In genomic region chr2:213152065-213152794, GRCh38 we compare ENCODE assay signal across 8 cellular contexts. TPM values are rescaled to one million over a fixed set of nuclear protein-coding genes. Genes with fewer than 3 reads are reported as not detected.
A peak's percentile ranks its signal among the peaks of the same experiment; 100 is the strongest.
DNase-seq lines count a peak whose midpoint lies in the region; ATAC-seq, FAIRE-seq and TF ChIP-seq lines count a peak whose summit lies in the region.

No MANE protein-coding gene starts in this region.

- no peaks in the 10 kb centered on the region for H3K36me3 Mint-ChIP-seq in activated naive CD4-positive, alpha-beta T cell treated with anti-CD3 and anti-CD28 coated beads for 36 hours (ENCODE audit: low read depth)
- H3K36me3 Mint-ChIP-seq in neural progenitor cell: no peaks in the 10 kb centered on the region

- no peak for TF ChIP-seq EP300 in gastroesophageal sphincter (IDR thresholded peaks at IDR 0.05)

- peak; percentile 28 for ATAC-seq in HG02840 (IDR thresholded peaks at IDR 0.05; ENCODE audit: low FRiP score, unreplicated experiment)
- ATAC-seq in gastroesophageal sphincter: peak; percentile 78

- H3K36me3 ChIP-seq in gastroesophageal sphincter (no peaks in the 10 kb centered on the region), neural progenitor cell (no peaks in the 10 kb centered on the region), uterus (no peaks in the 10 kb centered on the region)

- no peaks in the 10 kb centered on the region for H4K20me1 ChIP-seq in neural progenitor cell (ENCODE audit: low read depth)

- no peaks in the 10 kb centered on the region for H3K9me3 Mint-ChIP-seq in activated naive CD4-positive, alpha-beta T cell treated with anti-CD3 and anti-CD28 coated beads for 36 hours
- peaks cover 4% of the 10 kb centered on the region for H3K9me3 Mint-ChIP-seq in neural progenitor cell

- FAIRE-seq in GM12892 (lab: Jason Lieb, UNC): no peak

- H3K4me3 Mint-ChIP-seq in activated naive CD4-positive, alpha-beta T cell treated with anti-CD3 and anti-CD28 coated beads for 36 hours: peak overlapping the region; percentile 72
- H3K4me3 Mint-ChIP-seq in neural progenitor cell: peak overlapping the region; percentile 89

- peaks cover 17% of the 10 kb centered on the region for H3K4me1 Mint-ChIP-seq in activated naive CD4-positive, alpha-beta T cell treated with anti-CD3 and anti-CD28 coated beads for 36 hours (ENCODE audit: low read depth)
- peaks cover 45% of the 10 kb centered on the region for H3K4me1 Mint-ChIP-seq in neural progenitor cell

- 0 to 2% methylated on average over 5 to 12 of the region's 39 CpGs for WGBS in gastroesophageal sphincter (ENCODE audit: low coverage in 1 of 2), 2 donors

- peaks cover 30% of the 10 kb centered on the region for H3F3A ChIP-seq in neural progenitor cell (ENCODE audit: low read depth)

- peak overlapping the region; percentile 98 for H2AFZ ChIP-seq in neural progenitor cell (replicated peaks)

- H3K4me3 ChIP-seq in gastroesophageal sphincter (peak overlapping the region; percentile 58 to 81), neural progenitor cell (peak overlapping the region; percentile 98), uterus (peak overlapping the region; percentile 86 to 98)

- TF ChIP-seq CTCF in gastroesophageal sphincter (IDR thresholded peaks at IDR 0.05) (peak in 3 of 4 experiments; percentile 44 to 72 (median 50)), neural progenitor cell (IDR thresholded peaks at IDR 0.05) (peak; percentile 41), uterus (IDR thresholded peaks at IDR 0.05) (peak; percentile 26 to 40 (median 36))

- peaks cover 60% of the 10 kb centered on the region for H3K27me3 Mint-ChIP-seq in activated naive CD4-positive, alpha-beta T cell treated with anti-CD3 and anti-CD28 coated beads for 36 hours (ENCODE audit: low read depth)
- H3K27me3 Mint-ChIP-seq in neural progenitor cell (ENCODE audit: insufficient read depth, low read depth): peaks cover 7% of the 10 kb centered on the region

- peak overlapping the region; percentile 84 for H3K4me2 ChIP-seq in neural progenitor cell

- H3K27ac ChIP-seq in gastroesophageal sphincter: peak overlapping the region; percentile 88 to 99 (median 96)
- peak overlapping the region; percentile 87 for H3K27ac ChIP-seq in neural progenitor cell
- H3K27ac ChIP-seq in uterus: peak overlapping the region; percentile 96 to 97

- peak overlapping the region; percentile 62 for H3K9ac ChIP-seq in neural progenitor cell

- H3K27me3 ChIP-seq in gastroesophageal sphincter (no peaks in the 10 kb centered on the region), neural progenitor cell (no peaks in the 10 kb centered on the region), uterus (no peaks in the 10 kb centered on the region)

- H3K9me3 ChIP-seq in gastroesophageal sphincter (no peaks in the 10 kb centered on the region), neural progenitor cell (ENCODE audit: low read depth) (no peaks in the 10 kb centered on the region), uterus (no peaks in the 10 kb centered on the region)

- peak overlapping the region; percentile 41 for H3K27ac Mint-ChIP-seq in activated naive CD4-positive, alpha-beta T cell treated with anti-CD3 and anti-CD28 coated beads for 36 hours
- H3K27ac Mint-ChIP-seq in neural progenitor cell: peak overlapping the region; percentile 54

- peak; percentile 82 for DNase-seq in AG08396 (ENCODE audit: low spot score)
- DNase-seq in GM12892 (ENCODE audit: insufficient read length): no peak
- peak; percentile 45 for DNase-seq in NCI-H2196 treated with DMSO at 0.1 percent for 48 hours (lab: John Stamatoyannopoulos, UW; ENCODE audit: unreplicated experiment)
- DNase-seq in activated naive CD4-positive, alpha-beta T cell treated with anti-CD3 and anti-CD28 coated beads for 36 hours: peak; percentile 21
- DNase-seq in neural progenitor cell (ENCODE audit: low spot score): peak; percentile 82
- peak; percentile 48 to 67 for DNase-seq in uterus

- intact Hi-C loops in activated naive CD4-positive, alpha-beta T cell treated with anti-CD3 and anti-CD28 coated beads for 36 hours (cut with micrococcal nuclease): loop anchor here (2.0 kb wide), 1 partner anchor 137 kb away; no protein-coding TSS in a partner anchor
- intact Hi-C loops in uterus (cut with DNase I; ENCODE audit: low total_unique reads): no loop called here

- CTCF ChIA-PET in activated naive CD4-positive, alpha-beta T cell treated with anti-CD3 and anti-CD28 coated beads for 36 hours (lab: Charles Lee): interaction anchor here (0.6 to 1.7 kb wide), 7 partner anchors 16 to 464 kb away, joined by 3 to 6 read pairs (median 3); no protein-coding TSS in a partner anchor

- TF ChIP-seq POLR2A in GM12892 (IDR thresholded peaks at IDR 0.05; ENCODE audit: low read depth, low read length): peak; percentile 15; the same call in 1 of the 2 replicates
- TF ChIP-seq POLR2A in gastroesophageal sphincter (IDR thresholded peaks at IDR 0.05): peak in 1 of 2 donors; percentile 1
- no peak for TF ChIP-seq POLR2A in uterus (IDR thresholded peaks at IDR 0.05)

- H3K79me2 ChIP-seq in neural progenitor cell (ENCODE audit: low read depth): peaks cover 34% of the 10 kb centered on the region

- H3K4me1 ChIP-seq in gastroesophageal sphincter (peaks cover 0 to 38% (median 0%) of the 10 kb centered on the region in 3 donors), neural progenitor cell (peaks cover 36% of the 10 kb centered on the region), uterus (no peaks in the 10 kb centered on the region)

RNA-seq across cellular contexts. Expression of gene IKZF2, which starts 0.8 kb away (rescaled TPM):
- 73.9 TPM for polyA plus RNA-seq in GM12892 (2012; ENCODE audit: missing spikeins)
- 1 to 10 TPM; 1.6 to 1.7 TPM for total RNA-seq in activated naive CD4-positive, alpha-beta T cell treated with anti-CD3 and anti-CD28 coated beads for 36 hours
- total RNA-seq in gastroesophageal sphincter (10 to 100 TPM in 2 of 4 donors, 1 to 10 TPM in 2; 4.2 to 11.6 (median 9.6) TPM), neural progenitor cell (ENCODE audit: low replicate concordance) (29.3 and 29.7 TPM in 2 replicates), uterus (10 to 100 TPM in 1 of 4 donors, 1 to 10 TPM in 3; 2.6 to 14.5 (median 4.2) TPM)
